Comparison of ENCODE assay signal across 15 cellular contexts in genomic region chr19:7272856-7273578, GRCh38. TPM values are rescaled to one million over a fixed set of nuclear protein-coding genes. Genes with fewer than 3 reads are reported as not detected.
DNase-seq lines count a peak whose midpoint lies in the region; ATAC-seq, FAIRE-seq and TF ChIP-seq lines count a peak whose summit lies in the region.
"Had no signal": no experiment of that assay in that cellular context is flagged by ENCODE, and none has a peak within 500 bp of the region (broad histone marks: within the 10 kb centered on the region; RNA-seq: fewer than 3 reads in every experiment).

No MANE protein-coding gene starts in this region.

- H2AK5ac ChIP-seq in mesendoderm (ENCODE audit: low read length), result no peak overlapping the region

- peak; percentile 70 for ATAC-seq in GM19397 (IDR thresholded peaks at IDR 0.05; ENCODE audit: unreplicated experiment)
- peak; percentile 97 for ATAC-seq in GM12878
- no peak for ATAC-seq in gastrocnemius medialis
- ATAC-seq: foreskin keratinocyte, GM23338 had no signal

- no peak overlapping the region for H3K4ac ChIP-seq in mesendoderm (ENCODE audit: low read depth, low read length)

- intact Hi-C loops in GM12878 (cut with micrococcal nuclease; ENCODE audit: unreplicated experiment), result no loop called here
- intact Hi-C loops in gastrocnemius medialis (cut with DNase I; ENCODE audit: low total_unique reads), result no loop called here
- intact Hi-C loops in activated naive CD4-positive, alpha-beta T cell treated with anti-CD3 and anti-CD28 coated beads for 36 hours (cut with micrococcal nuclease), result no loop called here

- peak; percentile 92 for FAIRE-seq in GM12878 (lab: Jason Lieb, UNC)

- no peaks in the 10 kb centered on the region for H3K36me3 Mint-ChIP-seq in activated naive CD4-positive, alpha-beta T cell treated with anti-CD3 and anti-CD28 coated beads for 36 hours (ENCODE audit: low read depth)

- SMC1A ChIA-PET in GM12878 (lab: Charles Lee; ENCODE audit: uncharacterized antibody, unreplicated experiment), result interaction anchor here (0.8 to 2.7 kb wide), 23 partner anchors 9 to 146 kb away, joined by 3 to 20 read pairs (median 4); no protein-coding TSS in a partner anchor

- in situ Hi-C loops in GM12878 (cut with MboI) (no loop called here), gastrocnemius medialis (cut with MboI; ENCODE audit: low sequenced_read_pairs in 4 of 4) (no loop called here)

- no peak overlapping the region for H2BK120ac ChIP-seq in mesendoderm (ENCODE audit: low read depth, low read length)

- H3K9me3 ChIP-seq in Karpas-422 (ENCODE audit: low read length), result no peaks in the 10 kb centered on the region
- H3K9me3 ChIP-seq in GM12878 (replicated peaks; ENCODE audit: control insufficient read depth, insufficient read depth, low read length), result no peaks in the 10 kb centered on the region; the same call in 2 of the 3 replicates
- no peaks in the 10 kb centered on the region for H3K9me3 ChIP-seq in gastrocnemius medialis
- H3K9me3 ChIP-seq: tibial nerve had no signal

- H3K27me3 ChIP-seq in Karpas-422 (ENCODE audit: low read length) (no peaks in the 10 kb centered on the region), GM12878 (replicated peaks in 1 of 2; ENCODE audit: control insufficient read depth in 2 of 2, insufficient read depth in 2 of 2, low read length in 1 of 2) (no peaks in the 10 kb centered on the region), gastrocnemius medialis (no peaks in the 10 kb centered on the region), mesendoderm (ENCODE audit: insufficient read depth, low read length, poor library complexity) (no peaks in the 10 kb centered on the region)
- H3K27me3 ChIP-seq: foreskin keratinocyte, tibial nerve had no signal

- TF ChIP-seq CTCF in GM12878 (IDR thresholded peaks at IDR 0.05 in 2 of 3, conservative IDR thresholded peaks at IDR 0.05 in 1 of 3; ENCODE audit: control insufficient read depth in 2 of 3, extremely low read depth in 1 of 3, insufficient read depth in 1 of 3, low read depth in 3 of 3, low read length in 3 of 3) (no peak), gastrocnemius medialis (IDR thresholded peaks at IDR 0.05 in 4 of 5, conservative IDR thresholded peaks at IDR 0.05 in 1 of 5) (no peak)

- H3K9me2 ChIP-seq in Karpas-422 (replicated peaks; ENCODE audit: insufficient read depth, low read length), result no peaks in the 10 kb centered on the region

- BruUV-seq in GM12878 (replicated peaks; lab: Mats Ljungman, UMichigan), result no TSS peak

- no peak overlapping the region for H3K27ac Mint-ChIP-seq in activated naive CD4-positive, alpha-beta T cell treated with anti-CD3 and anti-CD28 coated beads for 36 hours
- H3K27ac Mint-ChIP-seq: GM23338 had no signal

- H3K4me2 ChIP-seq in Karpas-422 (ENCODE audit: low read depth, low read length, poor library complexity, severe bottlenecking), result peak overlapping the region; percentile 40
- peak overlapping the region; percentile 86 for H3K4me2 ChIP-seq in GM12878 (ENCODE audit: control insufficient read depth, insufficient read depth)
- no peak overlapping the region for H3K4me2 ChIP-seq in mesendoderm (ENCODE audit: low read length)
- H3K4me2 ChIP-seq: GM23338 had no signal

- H3K9ac ChIP-seq in Karpas-422 (ENCODE audit: low read length), result no peak overlapping the region
- peak overlapping the region; percentile 18; the same call in 1 of the 2 replicates for H3K9ac ChIP-seq in GM12878 (ENCODE audit: control insufficient read depth, insufficient read depth, low read length)
- no peak overlapping the region for H3K9ac ChIP-seq in mesendoderm (ENCODE audit: low read length)

- no peak overlapping the region for H3K23ac ChIP-seq in mesendoderm (ENCODE audit: low read length)

- no peaks in the 10 kb centered on the region for H4K20me1 ChIP-seq in Karpas-422 (ENCODE audit: insufficient read depth, low read depth, low read length)
- no peaks in the 10 kb centered on the region for H4K20me1 ChIP-seq in GM12878 (ENCODE audit: control insufficient read depth, insufficient read depth)

- TF ChIP-seq POLR2A in GM12878 (IDR thresholded peaks at IDR 0.05; ENCODE audit: low read depth, low read length), result no peak
- no peak for TF ChIP-seq POLR2A in gastrocnemius medialis (IDR thresholded peaks at IDR 0.05)

- CTCF ChIA-PET in GM12878 (lab: Yijun Ruan, JAX), result interaction anchor here (0.7 to 1.9 kb wide), 12 partner anchors 9 to 124 kb away, joined by 3 to 10 read pairs (median 4); no protein-coding TSS in a partner anchor
- CTCF ChIA-PET in activated naive CD4-positive, alpha-beta T cell treated with anti-CD3 and anti-CD28 coated beads for 36 hours (lab: Charles Lee), result no interaction called here

- no peaks in the 10 kb centered on the region for H3K79me2 ChIP-seq in Karpas-422 (ENCODE audit: low read length)
- peaks cover 40% of the 10 kb centered on the region for H3K79me2 ChIP-seq in GM12878 (ENCODE audit: control insufficient read depth, insufficient read depth, low read length)
- H3K79me2 ChIP-seq in mesendoderm (ENCODE audit: control insufficient read depth, insufficient read depth, low read length), result no peaks in the 10 kb centered on the region

- H4K8ac ChIP-seq in mesendoderm (ENCODE audit: low read depth, low read length), result no peak overlapping the region

- 0% methylated on average over 5 of the region's 5 CpGs for WGBS in GM12878 (ENCODE audit: insufficient coverage, insufficient replicate concordance, low lambda C conversion rate, missing lambda C conversion rate)
- WGBS in mesendoderm (ENCODE audit: extremely low coverage, insufficient coverage, low lambda C conversion rate), result no CpG with 5 or more reads among the region's 5 CpGs

- H2AFZ ChIP-seq in Karpas-422 (ENCODE audit: low read length) (no peak overlapping the region), GM12878 (ENCODE audit: control insufficient read depth, low read depth, low read length) (peak overlapping the region; percentile 30; the same call in 1 of the 2 replicates)
- H2AFZ ChIP-seq: GM23338 had no signal

- no peaks in the 10 kb centered on the region for H3K4me1 Mint-ChIP-seq in activated naive CD4-positive, alpha-beta T cell treated with anti-CD3 and anti-CD28 coated beads for 36 hours (ENCODE audit: low read depth)
- H3K4me1 Mint-ChIP-seq: GM23338 had no signal

- H2BK15ac ChIP-seq in mesendoderm (replicated peaks; ENCODE audit: low read depth), result no peak overlapping the region

- H3K4me1 ChIP-seq in Karpas-422 (ENCODE audit: low read length) (peaks cover 9% of the 10 kb centered on the region), GM12878 (ENCODE audit: control insufficient read depth, insufficient read depth, low read length) (peaks cover 27% of the 10 kb centered on the region), gastrocnemius medialis (peaks cover 0 to 3% of the 10 kb centered on the region in 2 donors), mesendoderm (ENCODE audit: control insufficient read depth, low read depth, low read length) (no peaks in the 10 kb centered on the region)
- H3K4me1 ChIP-seq: foreskin keratinocyte had no signal

- H3K79me1 ChIP-seq in mesendoderm (ENCODE audit: low read length), result no peaks in the 10 kb centered on the region

- no peak overlapping the region for H2BK5ac ChIP-seq in mesendoderm (ENCODE audit: low read length)

- H3K4me3 Mint-ChIP-seq in activated naive CD4-positive, alpha-beta T cell treated with anti-CD3 and anti-CD28 coated beads for 36 hours, result no peak overlapping the region
- H3K4me3 Mint-ChIP-seq: GM23338 had no signal

- TF ChIP-seq EP300 in GM12878 (IDR thresholded peaks at IDR 0.05; ENCODE audit: borderline replicate concordance in 1 of 2, control insufficient read depth in 1 of 2, low read depth in 2 of 2, low read length in 2 of 2), result peak in 1 of 2 experiments; percentile 75; a peak in 2 of 4 replicates

- POLR2A ChIA-PET in GM12878 (lab: Charles Lee), result interaction anchor here (0.5 to 1.5 kb wide), 11 partner anchors 9 to 85 kb away, joined by 3 to 8 read pairs (median 3); partner anchors contain the start of gene INSR

- peak; percentile 58 for DNase-seq in DMS79 treated with DMSO at 0.1 percent for 48 hours (lab: John Stamatoyannopoulos, UW)
- no peak for DNase-seq in Karpas-422
- peak; percentile 64 for DNase-seq in GM12878 (ENCODE audit: low read depth, low spot score)
- DNase-seq in gastrocnemius medialis, result no peak
- DNase-seq in ecto neural progenitor cell (ENCODE audit: low spot score), result no peak
- no peak for DNase-seq in activated naive CD4-positive, alpha-beta T cell treated with anti-CD3 and anti-CD28 coated beads for 36 hours
- DNase-seq in mesendoderm, result no peak
- DNase-seq: activated CD4-positive, alpha-beta T cell treated with anti-CD3 and anti-CD28 coated beads for 1 hour; activated effector memory CD4-positive, alpha-beta T cell treated with Interleukin-2 at 50 U/mL for 16 hours; C1 segment of cervical spinal cord; foreskin keratinocyte; NCI-H1436 had no signal

- no peaks in the 10 kb centered on the region for H3K36me3 ChIP-seq in Karpas-422 (ENCODE audit: insufficient read depth, low read length)
- H3K36me3 ChIP-seq in GM12878 (ENCODE audit: control insufficient read depth in 2 of 2, insufficient read depth in 2 of 2, low read length in 1 of 2), result peaks cover 3% of the 10 kb centered on the region in 2 experiments; a peak in 3 of 4 replicates
- H3K36me3 ChIP-seq in gastrocnemius medialis, result no peaks in the 10 kb centered on the region
- H3K36me3 ChIP-seq in mesendoderm (ENCODE audit: control insufficient read depth, insufficient read depth, low read length), result no peaks in the 10 kb centered on the region

- H3K56ac ChIP-seq in mesendoderm (ENCODE audit: low read length), result no peak overlapping the region

- no peaks in the 10 kb centered on the region for H3K27me3 Mint-ChIP-seq in activated naive CD4-positive, alpha-beta T cell treated with anti-CD3 and anti-CD28 coated beads for 36 hours (ENCODE audit: low read depth)

- H3K27ac ChIP-seq in Karpas-422 (ENCODE audit: low read length) (no peak overlapping the region), GM12878 (ENCODE audit: control insufficient read depth, insufficient read depth) (peak overlapping the region; percentile 79), gastrocnemius medialis (peak overlapping the region in 2 of 4 donors; percentile 15), mesendoderm (ENCODE audit: low read depth, low read length) (no peak overlapping the region)
- H3K27ac ChIP-seq: foreskin keratinocyte, tibial nerve had no signal

- no peaks in the 10 kb centered on the region for H3K9me3 Mint-ChIP-seq in activated naive CD4-positive, alpha-beta T cell treated with anti-CD3 and anti-CD28 coated beads for 36 hours
- H3K9me3 Mint-ChIP-seq: GM23338 had no signal

- H3K18ac ChIP-seq in mesendoderm (ENCODE audit: low read length), result no peak overlapping the region

- RAD21 ChIA-PET in GM12878 (lab: Charles Lee; ENCODE audit: unreplicated experiment), result interaction anchor here (0.6 to 2.1 kb wide), 21 partner anchors 9 to 195 kb away, joined by 3 to 14 read pairs (median 3); no protein-coding TSS in a partner anchor

- H4K5ac ChIP-seq in mesendoderm (ENCODE audit: low read length), result no peak overlapping the region

- TF ChIP-seq RAD21 in GM12878 (IDR thresholded peaks at IDR 0.05; ENCODE audit: insufficient read depth, low read depth, low read length), result no peak

- H3K4me3 ChIP-seq in Karpas-422 (ENCODE audit: low read length) (no peak overlapping the region), GM12878 (peak overlapping the region; percentile 9; the same call in 1 of the 2 replicates), gastrocnemius medialis (no peak overlapping the region), mesendoderm (ENCODE audit: low read length) (no peak overlapping the region)
- H3K4me3 ChIP-seq: GM23338, tibial nerve had no signal

RNA-seq across cellular contexts. Expression of gene INSR, which starts 21.2 kb away (rescaled TPM):
- 0.04 TPM in 1 of 2 replicates, not detected in the other for total RNA-seq in Karpas-422 (2014; rRNA removed; shearing (Covaris generic); ENCODE audit: low replicate concordance)
- total RNA-seq in GM12878 (2013; cell fraction: nucleolus; rRNA removed), result 603 and 662 TPM in 2 replicates
- total RNA-seq in GM12878 (2014; rRNA removed) (21.1 and 24.1 TPM in 2 replicates), GM12878 (2014; rRNA removed; fragmentation: Illumina TruSeq; extraction: Trizol) (14.0 and 14.8 TPM in 2 replicates), GM12878 (2021) (34.5 and 34.6 TPM in 2 replicates), gastrocnemius medialis (100 to 1,000 TPM in 1 of 4 donors, 10 to 100 TPM in 3; 54.0 to 226 (median 71.1) TPM)
- 15.2 TPM for polyA plus RNA-seq in GM12878 (2011; ENCODE audit: low read depth)
- polyA plus RNA-seq in GM12878 (2011; rRNA removed) (17.8 and 34.9 TPM in 2 replicates), GM12878 (2014; fragmentation: Illumina TruSeq; extraction: Trizol) (8.3 and 11.2 TPM in 2 replicates), GM12878 (2014; fragmentation: Nextera tagmentation; extraction: Ambion mirVana) (1 to 10 TPM; 4.2 to 8.0 TPM), GM12878 (2014; rRNA removed) (19.9 and 20.4 TPM in 2 replicates), GM12878 (2016; fragmentation: Nextera tagmentation; extraction: Ambion mirVana) (10 to 100 TPM in 1 of 2 experiments, 1 to 10 TPM in 1; 9.9 to 12.4 TPM)
- polyA plus RNA-seq in GM12878 (2011; cell fraction: cytosol; rRNA removed), result 25.6 and 39.1 TPM in 2 replicates
- 69.7 and 70.7 TPM in 2 replicates for polyA plus RNA-seq in GM12878 (2011; cell fraction: nucleus; rRNA removed)
- polyA plus RNA-seq in GM12878 (2012), result 19.3 and 20.0 TPM in 2 replicates
- 328 and 339 TPM in 2 replicates for polyA minus RNA-seq in GM12878 (2011; rRNA and poly(A)+ RNA removed)
- polyA minus RNA-seq in GM12878 (2011; cell fraction: cytosol; rRNA and poly(A)+ RNA removed), result 69.8 and 74.7 TPM in 2 replicates
- polyA minus RNA-seq in GM12878 (2011; cell fraction: nucleus; rRNA and poly(A)+ RNA removed), result 131 and 160 TPM in 2 replicates
- total RNA-seq in activated naive CD4-positive, alpha-beta T cell treated with anti-CD3 and anti-CD28 coated beads for 36 hours, result 1 to 10 TPM; 3.7 to 3.9 TPM
- 4.3 TPM for polyA plus RNA-seq in mesendoderm (2013, experiment 1 of 2)
- polyA plus RNA-seq in mesendoderm (2013, experiment 2 of 2), result 4.2 TPM

Comparison
In these comparisons a context has a peak if more than half of its experiments do, and no peak if none do; other contexts are left out.
1. DNase-seq: peak in DMS79 treated with DMSO at 0.1 percent for 48 hours (single experiment) and GM12878 (single experiment); none in Karpas-422 (single experiment), gastrocnemius medialis (0 of 2), ecto neural progenitor cell (single experiment), activated naive CD4-positive, alpha-beta T cell treated with anti-CD3 and anti-CD28 coated beads for 36 hours (single experiment) and mesendoderm (single experiment).
2. ATAC-seq: peak in GM19397 (single experiment) and GM12878 (single experiment); none in gastrocnemius medialis (0 of 2).